Comparison of ENCODE assay signal across 8 cellular contexts in the genomic region with DNA sequence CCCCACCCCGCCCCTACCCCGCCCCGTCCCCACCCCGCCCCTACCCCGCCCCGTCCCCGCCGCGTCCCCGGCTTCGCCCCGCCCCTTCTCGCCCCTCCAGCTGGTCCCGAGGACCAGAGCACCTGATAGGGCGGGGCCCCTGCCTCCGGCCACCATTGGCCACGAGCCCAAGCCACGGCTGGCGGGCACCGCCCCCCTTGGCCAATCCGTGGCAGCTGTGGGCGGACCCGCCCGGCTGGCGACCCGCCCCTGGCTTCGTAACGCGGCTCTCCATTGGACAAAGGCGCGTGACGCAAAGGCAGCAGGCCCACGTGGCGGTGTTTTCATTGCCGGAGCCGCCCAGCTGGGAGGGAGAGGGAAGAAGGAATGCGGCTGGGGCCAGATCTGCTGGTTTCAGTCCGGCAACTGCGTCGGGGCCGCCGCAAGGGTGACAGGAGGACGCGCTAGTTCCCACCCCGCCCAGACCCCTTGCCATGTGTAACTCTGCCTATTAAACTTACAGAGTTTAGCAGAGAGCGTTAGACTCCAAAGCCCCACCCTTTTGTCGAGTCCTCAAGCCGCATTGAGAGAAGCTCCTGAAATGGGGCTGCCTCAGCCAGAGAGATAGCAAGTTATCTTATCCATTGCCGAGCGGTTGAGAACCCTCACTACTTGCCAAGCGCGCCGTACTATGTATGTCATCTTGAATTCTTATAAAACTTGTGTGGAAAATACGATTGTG. TPM values are rescaled to one million over a fixed set of nuclear protein-coding genes. Genes with fewer than 3 reads are reported as not detected.
DNase-seq lines count a peak whose midpoint lies in the region; ATAC-seq and TF ChIP-seq lines count a peak whose summit lies in the region.

No MANE protein-coding gene starts in this region.

- H3K36me3 Mint-ChIP-seq in chondrocyte (ENCODE audit: low read depth): peaks cover 3% of the 10 kb centered on the region

- no peaks in the 10 kb centered on the region for H3K27me3 ChIP-seq in kidney epithelial cell (ENCODE audit: control insufficient read depth, insufficient read depth, low read length)

- H3K36me3 ChIP-seq in kidney epithelial cell (ENCODE audit: control insufficient read depth, insufficient read depth, low read length): no peaks in the 10 kb centered on the region

- H3K4me1 Mint-ChIP-seq in chondrocyte (ENCODE audit: low read depth): peaks cover 49% of the 10 kb centered on the region

- DNase-seq in AG09309 (ENCODE audit: low read depth) (peak; percentile 91), NCI-H345 treated with DMSO at 0.1 percent for 48 hours (lab: John Stamatoyannopoulos, UW; ENCODE audit: unreplicated experiment) (peak; percentile 94), chondrocyte (ENCODE audit: low spot score) (peak; percentile 99), kidney epithelial cell (ENCODE audit: low read depth) (peak; percentile 79)
- peak; percentile 97 for DNase-seq in activated CD4-positive, alpha-beta T cell treated with anti-CD3 and anti-CD28 coated beads for 1 hour
- peak; percentile 98 for DNase-seq in stimulated activated CD4-positive, alpha-beta T cell treated with anti-CD3 and anti-CD28 coated beads, Interleukin-15, amount 100 ng/mL, for 24 hours

- ATAC-seq in GM19025 (IDR thresholded peaks at IDR 0.05; ENCODE audit: low read depth, unreplicated experiment): peak; percentile 65
- ATAC-seq in HG03280 (IDR thresholded peaks at IDR 0.05; ENCODE audit: unreplicated experiment): peak; percentile 72

- H3K4me3 ChIP-seq in AG09309 (ENCODE audit: control insufficient read depth, low read depth, low read length) (peak overlapping the region; percentile 62), kidney epithelial cell (ENCODE audit: low read depth, low read length) (peak overlapping the region; percentile 45)

- TF ChIP-seq CTCF in AG09309 (IDR thresholded peaks at IDR 0.05; ENCODE audit: control insufficient read depth, insufficient read depth, low read depth, low read length, missing control alignments) (no peak), chondrocyte (IDR thresholded peaks at IDR 0.05) (no peak), kidney epithelial cell (IDR thresholded peaks at IDR 0.05; ENCODE audit: insufficient read depth, low read length, poor library complexity, severe bottlenecking) (no peak)

- no peaks in the 10 kb centered on the region for H3K27me3 Mint-ChIP-seq in chondrocyte (ENCODE audit: low read depth)

- H3K9me3 Mint-ChIP-seq in chondrocyte (ENCODE audit: low read depth): no peaks in the 10 kb centered on the region

- peak overlapping the region; percentile 77 for H3K4me3 Mint-ChIP-seq in chondrocyte (ENCODE audit: unreplicated experiment)

- peak overlapping the region; percentile 97 for H3K27ac Mint-ChIP-seq in chondrocyte (ENCODE audit: unreplicated experiment)

RNA-seq across cellular contexts. Expression of a gene that starts 0.4 kb away (rescaled TPM):
- total RNA-seq in chondrocyte: 109 to 119 TPM (median 112 TPM) in 3 replicates
- total RNA-seq in kidney epithelial cell: 49.9 and 90.6 TPM in 2 replicates

RNA-seq across cellular contexts. Expression of a gene that starts 54.5 kb away (rescaled TPM):
- total RNA-seq in chondrocyte: 267 to 300 TPM (median 269 TPM) in 3 replicates
- total RNA-seq in kidney epithelial cell: 232 and 233 TPM in 2 replicates

Comparison
In these comparisons a context has a peak if more than half of its experiments do, and no peak if none do; other contexts are left out.
1. Peak in every context shown above with its lines: DNase-seq, ATAC-seq and H3K4me3 ChIP-seq.